8 cellular contexts compared by ENCODE assay signal in the genomic region with DNA sequence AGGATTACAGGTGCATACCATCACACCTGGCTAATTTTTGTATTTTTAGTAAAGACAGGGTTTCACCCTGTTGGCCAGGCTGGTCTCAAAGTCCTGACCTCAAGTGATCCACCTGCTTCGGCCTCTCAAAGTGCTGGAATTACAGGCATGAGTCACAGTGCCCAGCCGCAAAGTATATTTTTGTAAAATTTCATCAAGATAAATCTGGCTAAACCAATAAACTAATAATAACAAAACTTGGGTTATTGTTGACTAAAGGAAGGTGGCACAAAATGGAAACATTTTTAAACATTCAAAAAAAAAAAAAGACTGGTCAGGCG. TPM values are rescaled to one million over a fixed set of nuclear protein-coding genes. Genes with fewer than 3 reads are reported as not detected.
DNase-seq lines count a peak whose midpoint lies in the region; ATAC-seq, FAIRE-seq and TF ChIP-seq lines count a peak whose summit lies in the region.
"Not testable (repeated sequence)": the region's sequence is repeated elsewhere in the genome, so short reads cannot be mapped to it uniquely, and the experiment has no call there.

No MANE protein-coding gene starts in this region.

- H3K23ac ChIP-seq in IMR-90 (ENCODE audit: low read depth, low read length): not testable (repeated sequence)

- not testable (repeated sequence) for H2AK9ac ChIP-seq in IMR-90 (replicated peaks; ENCODE audit: low read depth, low read length, poor library complexity)

- peak overlapping the region; percentile 89 to 99 (median 95) for H3K4me2 ChIP-seq in BLaER1 treated with 17β-estradiol and CSF1 and Interleukin-3, amounts not matched to agents 10 nM and 100 nM
- H3K4me2 ChIP-seq in IMR-90 (ENCODE audit: low read depth, low read length) (peak overlapping the region; percentile 68; the same call in 1 of the 2 replicates), keratinocyte (ENCODE audit: control insufficient read depth, extremely low read depth, insufficient read depth, low read depth, low read length) (peak overlapping the region; percentile 25)

- CTCF ChIA-PET in IMR-90 (lab: Yijun Ruan, JAX) (interaction anchor here (0.6 kb wide), 1 partner anchor 36 kb away, joined by 3 read pairs; no protein-coding TSS in a partner anchor), T-cell (lab: Charles Lee) (interaction anchor here in 1 of 2 donors (1.2 kb wide), 1 partner anchor 35 kb away, joined by 3 read pairs; no protein-coding TSS in a partner anchor)

- not testable (repeated sequence) for H3K56ac ChIP-seq in IMR-90 (ENCODE audit: extremely low read depth, insufficient read depth, low read length)

- H3K9me1 ChIP-seq in IMR-90 (ENCODE audit: insufficient read depth, low read length); keratinocyte (ENCODE audit: control insufficient read depth, extremely low read depth, insufficient read depth, low read length): not testable (repeated sequence)

- H3K27ac Mint-ChIP-seq in T-cell; activated naive CD4-positive, alpha-beta T cell treated with anti-CD3 and anti-CD28 coated beads, Interleukin-2, amount 50 U/mL, for 24 hours; neural crest cell (ENCODE audit: unreplicated experiment): not testable (repeated sequence)

- not testable (repeated sequence) for H3K27me3 Mint-ChIP-seq in T-cell; activated naive CD4-positive, alpha-beta T cell treated with anti-CD3 and anti-CD28 coated beads, Interleukin-2, amount 50 U/mL, for 24 hours; neural crest cell (ENCODE audit: low read depth)

- H2AK5ac ChIP-seq in IMR-90 (ENCODE audit: low read depth, low read length): not testable (repeated sequence)

- WGBS in IMR-90 (ENCODE audit: extremely low coverage in 2 of 2, insufficient read length in 1 of 2), 2 experiments: no CpG with 5 or more reads among the region's 3 CpGs
- 93% methylated on average over 3 of the region's 3 CpGs for whole genome bisulfite sequencing in suprapubic skin

- peaks cover 36% of the 10 kb centered on the region for H3K79me2 ChIP-seq in keratinocyte (ENCODE audit: control insufficient read depth, insufficient read depth, low read length)

- H3K27ac ChIP-seq in BLaER1 treated with 17β-estradiol and CSF1 and Interleukin-3, amounts not matched to agents 10 nM and 100 nM; IMR-90 (ENCODE audit: insufficient read depth, low read length); dorsolateral prefrontal cortex; keratinocyte (ENCODE audit: control insufficient read depth, insufficient read depth, low read length); suprapubic skin: not testable (repeated sequence)

- dilution Hi-C loops in IMR-90 (cut with HindIII; ENCODE audit: low sequenced_read_pairs, unreplicated experiment); keratinocyte (cut with MboI; ENCODE audit: extremely low pct_ligation_motif_present, low sequenced_read_pairs): not testable (repeated sequence)

- not testable (repeated sequence) for TF ChIP-seq CTCF in IMR-90 (conservative IDR thresholded peaks at IDR 0.05; ENCODE audit: low read depth, low read length); dorsolateral prefrontal cortex (IDR thresholded peaks at IDR 0.05 in 54 of 56, conservative IDR thresholded peaks at IDR 0.05 in 2 of 56; ENCODE audit: low read depth in 1 of 56, partially characterized antibody in 56 of 56); keratinocyte (optimal IDR thresholded peaks at IDR 0.05 in 1 of 3, IDR thresholded peaks at IDR 0.05 in 1 of 3, conservative IDR thresholded peaks at IDR 0.05 in 1 of 3; ENCODE audit: extremely low read depth in 1 of 3, insufficient read depth in 2 of 3, low read length in 3 of 3); neural crest cell (conservative IDR thresholded peaks at IDR 0.05); suprapubic skin (IDR thresholded peaks at IDR 0.05)

- not testable (repeated sequence) for TF ChIP-seq EP300 in suprapubic skin (IDR thresholded peaks at IDR 0.05)

- in situ Hi-C loops in IMR-90 (cut with MboI; ENCODE audit: low sequenced_read_pairs): not testable (repeated sequence)

- intact Hi-C loops in IMR-90 (cut with micrococcal nuclease): loop anchor here (5.0 kb wide), 2 partner anchors 53 to 413 kb away; partner anchors contain the start of genes TMEM267 and ZNF131
- intact Hi-C loops in dorsolateral prefrontal cortex (cut with DNase I): loop anchor here (5.0 kb wide), 6 partner anchors 33 to 413 kb away; partner anchors contain the start of genes TMEM267 (in 2 of the 2), HMGCS1 (in 1 of the 2), NIM1K (in 1 of the 2) and ZNF131 (in 1 of the 2)

- not testable (repeated sequence) for H4K8ac ChIP-seq in IMR-90 (ENCODE audit: low read depth in 2 of 2, low read length in 2 of 2)

- not testable (repeated sequence) for H3K4ac ChIP-seq in IMR-90 (ENCODE audit: low read depth, low read length)

- not testable (repeated sequence) for H2BK15ac ChIP-seq in IMR-90 (ENCODE audit: low read depth, low read length)

- H3K27me3 ChIP-seq in BLaER1 treated with 17β-estradiol and CSF1 and Interleukin-3, amounts not matched to agents 10 nM and 100 nM; IMR-90 (ENCODE audit: control insufficient read depth, insufficient read depth, low read length); dorsolateral prefrontal cortex; keratinocyte (ENCODE audit: control insufficient read depth, extremely low read depth, insufficient read depth, low read length); suprapubic skin: not testable (repeated sequence)

- H2BK120ac ChIP-seq in IMR-90 (ENCODE audit: low read depth, low read length): not testable (repeated sequence)

- not testable (repeated sequence) for TF ChIP-seq RAD21 in IMR-90 (IDR thresholded peaks at IDR 0.05; ENCODE audit: low read length)

- not testable (repeated sequence) for TF ChIP-seq POLR2A in IMR-90 (IDR thresholded peaks at IDR 0.05; ENCODE audit: low read depth, low read length); suprapubic skin (IDR thresholded peaks at IDR 0.05)

- peak overlapping the region; percentile 77 to 88 (median 84); a peak in 19 of 20 replicates for H3K4me3 ChIP-seq in BLaER1 treated with 17β-estradiol and CSF1 and Interleukin-3, amounts not matched to agents 10 nM and 100 nM
- H3K4me3 ChIP-seq in IMR-90 (ENCODE audit: insufficient read depth, low read depth, low read length); keratinocyte (ENCODE audit: control insufficient read depth in 2 of 3, extremely low read depth in 1 of 3, insufficient read depth in 2 of 3, low read depth in 1 of 3, low read length in 3 of 3): not testable (repeated sequence)
- H3K4me3 ChIP-seq in dorsolateral prefrontal cortex (peak overlapping the region in 47 of 59 donors; percentile 5 to 96 (median 86)), suprapubic skin (peak overlapping the region; percentile 74)

- BruUV-seq in IMR-90 (replicated peaks; lab: Mats Ljungman, UMichigan): not testable (repeated sequence)

- H2BK20ac ChIP-seq in IMR-90 (ENCODE audit: low read depth, low read length): not testable (repeated sequence)

- not testable (repeated sequence) for H3K9me3 Mint-ChIP-seq in T-cell; activated naive CD4-positive, alpha-beta T cell treated with anti-CD3 and anti-CD28 coated beads, Interleukin-2, amount 50 U/mL, for 24 hours; neural crest cell

- not testable (repeated sequence) for DNase-seq in IMR-90; T-cell; dorsolateral prefrontal cortex; keratinocyte (ENCODE audit: low read depth, low spot score); neural crest cell (ENCODE audit: low read depth, low spot score); suprapubic skin (ENCODE audit: low spot score in 2 of 2)

- H3K4me3 Mint-ChIP-seq in T-cell: peak overlapping the region; percentile 95 to 98 (median 96)
- peak overlapping the region; percentile 23 for H3K4me3 Mint-ChIP-seq in activated naive CD4-positive, alpha-beta T cell treated with anti-CD3 and anti-CD28 coated beads, Interleukin-2, amount 50 U/mL, for 24 hours
- peak overlapping the region; percentile 31 for H3K4me3 Mint-ChIP-seq in neural crest cell

- not testable (repeated sequence) for H4K5ac ChIP-seq in IMR-90 (ENCODE audit: low read depth, low read length)

- peaks cover 0 to 29% (median 16%) of the 10 kb centered on the region in 11 experiments; a peak in 17 of 22 replicates for H3K9me3 ChIP-seq in BLaER1 treated with 17β-estradiol and CSF1 and Interleukin-3, amounts not matched to agents 10 nM and 100 nM (replicated peaks in 1 of 11)
- not testable (repeated sequence) for H3K9me3 ChIP-seq in IMR-90 (ENCODE audit: control insufficient read depth, insufficient read depth, low read length); keratinocyte (ENCODE audit: control insufficient read depth, low read depth, low read length); suprapubic skin

- H3K4me1 ChIP-seq in BLaER1 treated with 17β-estradiol and CSF1 and Interleukin-3, amounts not matched to agents 10 nM and 100 nM: peaks cover 20 to 49% (median 32%) of the 10 kb centered on the region in 10 experiments
- not testable (repeated sequence) for H3K4me1 ChIP-seq in IMR-90 (ENCODE audit: control insufficient read depth, insufficient read depth, low read length)
- peaks cover 12% of the 10 kb centered on the region for H3K4me1 ChIP-seq in keratinocyte (ENCODE audit: control insufficient read depth, extremely low read depth, insufficient read depth, low read length)
- H3K4me1 ChIP-seq in suprapubic skin: peaks cover 34% of the 10 kb centered on the region

- FAIRE-seq in keratinocyte (lab: Jason Lieb, UNC): not testable (repeated sequence)

- not testable (repeated sequence) for ATAC-seq in IMR-90 (ENCODE audit: low read depth); T-cell (replicated peaks in 1 of 4)

- not testable (repeated sequence) for H4K20me1 ChIP-seq in BLaER1 treated with 17β-estradiol and CSF1 and Interleukin-3, amounts not matched to agents 10 nM and 100 nM; IMR-90 (ENCODE audit: insufficient read depth, low read length); keratinocyte (ENCODE audit: control insufficient read depth, extremely low read depth, insufficient read depth, low read length)

- H3K79me1 ChIP-seq in IMR-90 (ENCODE audit: low read depth in 1 of 2, low read length in 2 of 2): peaks cover 14 to 57% of the 10 kb centered on the region in 2 experiments; a peak in 3 of 4 replicates

- H2AFZ ChIP-seq in IMR-90 (replicated peaks; ENCODE audit: low read length, poor library complexity); keratinocyte (ENCODE audit: control insufficient read depth, low read length): not testable (repeated sequence)

- peak overlapping the region in 10 of 11 experiments; percentile 96 to 100 (median 98); a peak in 14 of 22 replicates for H3K9ac ChIP-seq in BLaER1 treated with 17β-estradiol and CSF1 and Interleukin-3, amounts not matched to agents 10 nM and 100 nM
- not testable (repeated sequence) for H3K9ac ChIP-seq in IMR-90 (ENCODE audit: low read depth, low read length); keratinocyte (ENCODE audit: control insufficient read depth, extremely low read depth, insufficient read depth, low read length)

- H4K91ac ChIP-seq in IMR-90 (ENCODE audit: insufficient read depth, low read depth, low read length): not testable (repeated sequence)

- not testable (repeated sequence) for H2BK5ac ChIP-seq in IMR-90 (ENCODE audit: low read depth, low read length, poor library complexity, severe bottlenecking)

- H3K36me3 Mint-ChIP-seq in T-cell: peaks cover 35% of the 10 kb centered on the region
- not testable (repeated sequence) for H3K36me3 Mint-ChIP-seq in activated naive CD4-positive, alpha-beta T cell treated with anti-CD3 and anti-CD28 coated beads, Interleukin-2, amount 50 U/mL, for 24 hours
- H3K36me3 Mint-ChIP-seq in neural crest cell (ENCODE audit: low read depth): peaks cover 27% of the 10 kb centered on the region

- peaks cover 34 to 59% (median 53%) of the 10 kb centered on the region in 11 experiments for H3K36me3 ChIP-seq in BLaER1 treated with 17β-estradiol and CSF1 and Interleukin-3, amounts not matched to agents 10 nM and 100 nM
- H3K36me3 ChIP-seq in IMR-90 (ENCODE audit: control insufficient read depth, insufficient read depth, low read length) (peaks cover 10% of the 10 kb centered on the region), suprapubic skin (peaks cover 15% of the 10 kb centered on the region)
- H3K36me3 ChIP-seq in keratinocyte (ENCODE audit: control insufficient read depth in 2 of 2, extremely low read depth in 1 of 2, insufficient read depth in 2 of 2, low read length in 2 of 2): not testable (repeated sequence)

- H3K4me1 Mint-ChIP-seq in T-cell (peaks cover 56 to 67% (median 59%) of the 10 kb centered on the region in 3 donors), neural crest cell (peaks cover 39% of the 10 kb centered on the region)
- peaks cover 50% of the 10 kb centered on the region for H3K4me1 Mint-ChIP-seq in activated naive CD4-positive, alpha-beta T cell treated with anti-CD3 and anti-CD28 coated beads, Interleukin-2, amount 50 U/mL, for 24 hours

- H3K18ac ChIP-seq in IMR-90 (ENCODE audit: low read depth, low read length): not testable (repeated sequence)

- POLR2A ChIA-PET in IMR-90 (lab: Charles Lee; ENCODE audit: unreplicated experiment): not testable (repeated sequence)
- POLR2A ChIA-PET in T-cell (lab: Charles Lee): interaction anchor here in 1 of 2 donors (0.6 kb wide), 1 partner anchor 235 kb away, joined by 5 read pairs; no protein-coding TSS in a partner anchor

- not testable (repeated sequence) for H3K14ac ChIP-seq in IMR-90 (replicated peaks; ENCODE audit: low read depth, low read length)

RNA-seq across cellular contexts. Expression of gene ANXA2R, which starts 29.2 kb away (rescaled TPM):
- total RNA-seq in IMR-90 (2012; rRNA removed) (1.3 and 1.4 TPM in 2 replicates), T-cell (10 to 100 TPM; 47.8 to 64.1 (median 53.1) TPM), dorsolateral prefrontal cortex (1 to 10 TPM in 111 of 120 experiments, under 1 TPM in 9; 0.48 to 5.2 (median 1.9) TPM), neural crest cell (1.0 and 1.2 TPM in 2 replicates), suprapubic skin (1 to 10 TPM in 1 of 4 donors, under 1 TPM in 2, not detected in 1; 0.39 to 3.1 (median 0.89) TPM)
- polyA plus RNA-seq in IMR-90 (2012; rRNA removed) (2.5 and 3.6 TPM in 2 replicates), keratinocyte (0.13 to 0.19 TPM (median 0.17 TPM) in 3 replicates)
- polyA plus RNA-seq in IMR-90 (2012; cell fraction: cytosol; rRNA removed): 3.5 and 4.5 TPM in 2 replicates
- 3.9 and 4.1 TPM in 2 replicates for polyA plus RNA-seq in IMR-90 (2012; cell fraction: nucleus; rRNA removed; ENCODE audit: low replicate concordance)
- 0.35 TPM for polyA plus RNA-seq in keratinocyte (2011; ENCODE audit: low read depth)
- polyA plus RNA-seq in keratinocyte (2011; cell fraction: cytosol; rRNA removed): 0.07 and 0.09 TPM in 2 replicates
- polyA plus RNA-seq in keratinocyte (2011; cell fraction: nucleus; rRNA removed): 0.57 and 1.1 TPM in 2 replicates
- 0.11 and 0.18 TPM in 2 replicates for polyA plus RNA-seq in keratinocyte (2012; ENCODE audit: low replicate concordance)
- 0.43 to 2.7 TPM (median 2.7 TPM) in 3 replicates for polyA minus RNA-seq in keratinocyte
- not detected for polyA minus RNA-seq in keratinocyte (2011; cell fraction: cytosol; rRNA and poly(A)+ RNA removed)
- 2.7 and 2.8 TPM in 2 replicates for polyA minus RNA-seq in keratinocyte (2011; cell fraction: nucleus; rRNA and poly(A)+ RNA removed)

RNA-seq across cellular contexts. Expression of gene ZNF131, which starts 51.4 kb away (rescaled TPM):
- total RNA-seq in IMR-90 (2012; rRNA removed): 36.2 and 47.8 TPM in 2 replicates
- 19.3 and 23.5 TPM in 2 replicates for polyA plus RNA-seq in IMR-90 (2012; rRNA removed)
- polyA plus RNA-seq in IMR-90 (2012; cell fraction: cytosol; rRNA removed): 7.0 and 7.7 TPM in 2 replicates
- 9.7 and 45.5 TPM in 2 replicates for polyA plus RNA-seq in IMR-90 (2012; cell fraction: nucleus; rRNA removed; ENCODE audit: low replicate concordance)
- total RNA-seq in T-cell: 10 to 100 TPM; 62.0 to 71.9 (median 67.5) TPM
- total RNA-seq in dorsolateral prefrontal cortex: 10 to 100 TPM; 29.1 to 65.2 (median 49.2) TPM
- 26.7 to 42.2 TPM (median 32.4 TPM) in 3 replicates for polyA plus RNA-seq in keratinocyte
- 31.1 TPM for polyA plus RNA-seq in keratinocyte (2011; ENCODE audit: low read depth)
- polyA plus RNA-seq in keratinocyte (2011; cell fraction: cytosol; rRNA removed): 18.4 and 33.4 TPM in 2 replicates
- polyA plus RNA-seq in keratinocyte (2011; cell fraction: nucleus; rRNA removed): 42.8 and 59.3 TPM in 2 replicates
- polyA plus RNA-seq in keratinocyte (2012; ENCODE audit: low replicate concordance): 22.7 and 23.6 TPM in 2 replicates
- 6.8 to 40.7 TPM (median 24.1 TPM) in 3 replicates for polyA minus RNA-seq in keratinocyte
- polyA minus RNA-seq in keratinocyte (2011; cell fraction: cytosol; rRNA and poly(A)+ RNA removed): 20.7 TPM
- 20.7 and 37.3 TPM in 2 replicates for polyA minus RNA-seq in keratinocyte (2011; cell fraction: nucleus; rRNA and poly(A)+ RNA removed)
- 52.9 and 53.3 TPM in 2 replicates for total RNA-seq in neural crest cell
- total RNA-seq in suprapubic skin: 10 to 100 TPM; 35.4 to 74.2 (median 55.9) TPM

Comparison
In these comparisons a context has a peak if more than half of its experiments do, and no peak if none do; other contexts are left out.
1. H3K4me2 ChIP-seq: peak in every context shown above with its lines; median percentile 95 in BLaER1 treated with 17β-estradiol and CSF1 and Interleukin-3, amounts not matched to agents 10 nM and 100 nM; 68 in IMR-90; 25 in keratinocyte.
2. H3K4me3 Mint-ChIP-seq: peak in every context shown above with its lines; median percentile 96 in T-cell; 31 in neural crest cell; 23 in activated naive CD4-positive, alpha-beta T cell treated with anti-CD3 and anti-CD28 coated beads, Interleukin-2, amount 50 U/mL, for 24 hours.
3. RNA of gene ANXA2R, which starts 29.2 kb away (total RNA-seq): 47.8 to 64.1 TPM in T-cell; 0.48 to 5.2 TPM in dorsolateral prefrontal cortex, 1.3 to 1.4 TPM in IMR-90, 1.0 to 1.2 TPM in neural crest cell and 0.39 to 3.1 TPM in suprapubic skin; every median in the first group is over 4 times any median in the second.